34 cellular contexts compared by ENCODE assay signal in the genomic region with DNA sequence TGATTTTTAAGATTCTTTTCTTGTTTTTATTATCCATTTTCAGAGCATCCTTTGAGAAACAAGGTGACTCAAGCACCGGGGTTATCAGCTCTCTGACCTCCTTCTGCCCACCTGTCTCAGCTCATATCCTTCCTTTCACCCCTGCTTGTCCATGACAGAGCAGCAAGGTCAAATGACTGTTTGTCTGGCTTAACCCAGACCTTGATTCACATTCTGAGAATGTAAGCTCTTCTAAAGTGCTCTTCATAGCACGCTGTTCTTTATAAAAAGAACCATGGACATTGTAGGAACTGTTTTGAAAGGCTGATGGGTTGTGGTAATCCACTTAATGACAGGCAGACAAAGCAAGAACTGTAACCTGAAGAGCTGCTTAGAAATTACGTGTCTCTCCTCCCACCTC.
DNase-seq lines count a peak whose midpoint lies in the region; TF ChIP-seq lines count a peak whose summit lies in the region.
"Had no signal": no experiment of that assay in that cellular context is flagged by ENCODE, and none has a peak within 500 bp of the region (broad histone marks: within the 10 kb centered on the region; RNA-seq: fewer than 3 reads in every experiment).

No MANE protein-coding gene starts in this region.

- no peak overlapping the region for H3K4me3 Mint-ChIP-seq in nephron
- H3K4me3 Mint-ChIP-seq: activated B cell treated with CpG ODN at 0.5 μM for 24 hours; activated CD8-positive, alpha-beta memory T cell treated with anti-CD3 and anti-CD28 coated beads, Interleukin-2, amount 10 ng/mL, durations not matched to agents 7 days and 5 days; activated naive CD8-positive, alpha-beta T cell treated with anti-CD3 and anti-CD28 coated beads, Interleukin-2, amount 50 U/mL, for 24 hours; activated T-cell treated with anti-CD3 and anti-CD28 coated beads, Interleukin-2, amount 50 U/mL, for 72 hours; stimulated activated naive CD8-positive, alpha-beta T cell treated with anti-CD3 and anti-CD28 coated beads, Interleukin-15, Interleukin-2, amounts not matched to agents 100 ng/mL and 50 ng/mL, for 24 hours had no signal

- H3K9me3 Mint-ChIP-seq in nephron: peaks cover 4% of the 10 kb centered on the region
- H3K9me3 Mint-ChIP-seq: activated B cell treated with CpG ODN at 0.5 μM for 24 hours; stimulated activated naive CD8-positive, alpha-beta T cell treated with anti-CD3 and anti-CD28 coated beads, Interleukin-15, Interleukin-2, amounts not matched to agents 100 ng/mL and 50 ng/mL, for 24 hours had no signal

- H3K27me3 Mint-ChIP-seq in nephron (ENCODE audit: low read depth): peaks cover 4% of the 10 kb centered on the region
- H3K27me3 Mint-ChIP-seq: activated B cell treated with CpG ODN at 0.5 μM for 24 hours; activated CD8-positive, alpha-beta memory T cell treated with anti-CD3 and anti-CD28 coated beads, Interleukin-2, amount 10 ng/mL, durations not matched to agents 7 days and 5 days; activated naive CD8-positive, alpha-beta T cell treated with anti-CD3 and anti-CD28 coated beads, Interleukin-2, amount 50 U/mL, for 24 hours; stimulated activated naive CD8-positive, alpha-beta T cell treated with anti-CD3 and anti-CD28 coated beads, Interleukin-15, Interleukin-2, amounts not matched to agents 100 ng/mL and 50 ng/mL, for 24 hours had no signal

- no peak overlapping the region for H3K4me3 ChIP-seq in esophagus muscularis mucosa
- H3K4me3 ChIP-seq: body of pancreas, right atrium auricular region, spleen, testis had no signal

- H3K27ac Mint-ChIP-seq in nephron: peak overlapping the region in 2 of 3 experiments; percentile 16 to 85
- H3K27ac Mint-ChIP-seq: activated B cell treated with CpG ODN at 0.5 μM for 24 hours; activated CD8-positive, alpha-beta memory T cell treated with anti-CD3 and anti-CD28 coated beads, Interleukin-2, amount 10 ng/mL, durations not matched to agents 7 days and 5 days; activated naive CD8-positive, alpha-beta T cell treated with anti-CD3 and anti-CD28 coated beads, Interleukin-2, amount 50 U/mL, for 24 hours; activated T-cell treated with anti-CD3 and anti-CD28 coated beads, Interleukin-2, amount 50 U/mL, for 72 hours; stimulated activated naive CD8-positive, alpha-beta T cell treated with anti-CD3 and anti-CD28 coated beads, Interleukin-15, Interleukin-2, amounts not matched to agents 100 ng/mL and 50 ng/mL, for 24 hours had no signal

- peak in 2 of 3 experiments; percentile 3 to 9 for DNase-seq in NCI-H1417 (lab: John Stamatoyannopoulos, UW)
- DNase-seq in NCI-H1417 treated with DMSO at 0.1 percent for 48 hours (lab: John Stamatoyannopoulos, UW): no peak
- DNase-seq in NCI-H146 (lab: John Stamatoyannopoulos, UW): peak; percentile 66
- no peak for DNase-seq in esophagus muscularis mucosa (ENCODE audit: extremely low spot score)
- DNase-seq in NCI-H1436 (lab: John Stamatoyannopoulos, UW): no peak
- DNase-seq in OCI-M2 (lab: John Stamatoyannopoulos, UW; ENCODE audit: unreplicated experiment): no peak
- no peak for DNase-seq in NCI-H69 (lab: John Stamatoyannopoulos, UW)
- DNase-seq: 8988T; activated B cell treated with CpG ODN at 0.5 μM for 24 hours; activated CD4-positive, alpha-beta T cell treated with anti-CD3 and anti-CD28 coated beads, Interleukin-2, amount 50 U/mL, for 1 hour; activated CD8-positive, alpha-beta memory T cell treated with anti-CD3 and anti-CD28 coated beads, Interleukin-2, amount 10 ng/mL, durations not matched to agents 7 days and 5 days; activated naive CD4-positive, alpha-beta T cell; activated naive CD8-positive, alpha-beta T cell treated with anti-CD3 and anti-CD28 coated beads, Interleukin-2, amount 50 U/mL, for 24 hours; activated T-cell treated with anti-CD3 and anti-CD28 coated beads, Interleukin-2, amount 50 U/mL, for 72 hours; body of pancreas; C1 segment of cervical spinal cord; cerebellar nuclear complex; COR-L47; dermis blood vessel endothelial cell; HCEC 1CT; hippocampal formation; left colon; NCI-H1048; NCI-H2081; posterior cingulate gyrus; spleen; stimulated activated CD4-positive, alpha-beta T cell treated with anti-CD3 and anti-CD28 coated beads, Interleukin-2, amount 100 ng/mL, for 24 hours; stimulated activated CD8-positive, alpha-beta memory T cell treated with anti-CD3 and anti-CD28 coated beads, Interleukin-4, amount 100 ng/mL, for 48 hours; T-helper 1 cell; testis had no signal

- no peaks in the 10 kb centered on the region for H3K9me3 ChIP-seq in esophagus muscularis mucosa
- H3K9me3 ChIP-seq: body of pancreas, right atrium auricular region, spleen, testis had no signal

- no peaks in the 10 kb centered on the region for H3K27me3 ChIP-seq in esophagus muscularis mucosa
- H3K27me3 ChIP-seq: body of pancreas, right atrium auricular region, spleen, testis had no signal

- intact Hi-C loops in esophagus muscularis mucosa (cut with DNase I): no loop called here

- H3K4me1 Mint-ChIP-seq in nephron: peaks cover 42% of the 10 kb centered on the region
- H3K4me1 Mint-ChIP-seq: activated CD8-positive, alpha-beta memory T cell treated with anti-CD3 and anti-CD28 coated beads, Interleukin-2, amount 10 ng/mL, durations not matched to agents 7 days and 5 days had no signal

- H3K27ac ChIP-seq in esophagus muscularis mucosa (replicated peaks in 1 of 4): peak overlapping the region; percentile 41 to 62 (median 48)
- H3K27ac ChIP-seq: body of pancreas, right atrium auricular region, RWPE1, spleen, testis had no signal

- TF ChIP-seq POLR2A in esophagus muscularis mucosa (IDR thresholded peaks at IDR 0.05; ENCODE audit: low read depth): no peak

- H3K4me1 ChIP-seq in esophagus muscularis mucosa: peaks cover 0 to 29% (median 17%) of the 10 kb centered on the region in 4 donors
- H3K4me1 ChIP-seq: body of pancreas, right atrium auricular region, testis had no signal

- 53% methylated on average over 3 of the region's 3 CpGs for WGBS in esophagus muscularis mucosa

- no peaks in the 10 kb centered on the region for H3K36me3 Mint-ChIP-seq in nephron (ENCODE audit: low read depth)
- H3K36me3 Mint-ChIP-seq: activated CD8-positive, alpha-beta memory T cell treated with anti-CD3 and anti-CD28 coated beads, Interleukin-2, amount 10 ng/mL, durations not matched to agents 7 days and 5 days had no signal

- TF ChIP-seq EP300 in esophagus muscularis mucosa (IDR thresholded peaks at IDR 0.05): no peak

- TF ChIP-seq CTCF in esophagus muscularis mucosa (IDR thresholded peaks at IDR 0.05): no peak
- no peak for TF ChIP-seq CTCF in nephron (IDR thresholded peaks at IDR 0.05; ENCODE audit: unreplicated experiment in 3 of 3)

- no peaks in the 10 kb centered on the region for H3K36me3 ChIP-seq in esophagus muscularis mucosa
- H3K36me3 ChIP-seq: right atrium auricular region, spleen had no signal

Comparison
In these comparisons a context has a peak if more than half of its experiments do, and no peak if none do; other contexts are left out.
1. DNase-seq: peak in NCI-H1417 (2 of 3) and NCI-H146 (single experiment); none in NCI-H1417 treated with DMSO at 0.1 percent for 48 hours (single experiment), esophagus muscularis mucosa (single experiment), NCI-H1436 (single experiment), OCI-M2 (single experiment) and NCI-H69 (single experiment).